Comparison of ENCODE assay signal across 1 cellular context in the genomic region with DNA sequence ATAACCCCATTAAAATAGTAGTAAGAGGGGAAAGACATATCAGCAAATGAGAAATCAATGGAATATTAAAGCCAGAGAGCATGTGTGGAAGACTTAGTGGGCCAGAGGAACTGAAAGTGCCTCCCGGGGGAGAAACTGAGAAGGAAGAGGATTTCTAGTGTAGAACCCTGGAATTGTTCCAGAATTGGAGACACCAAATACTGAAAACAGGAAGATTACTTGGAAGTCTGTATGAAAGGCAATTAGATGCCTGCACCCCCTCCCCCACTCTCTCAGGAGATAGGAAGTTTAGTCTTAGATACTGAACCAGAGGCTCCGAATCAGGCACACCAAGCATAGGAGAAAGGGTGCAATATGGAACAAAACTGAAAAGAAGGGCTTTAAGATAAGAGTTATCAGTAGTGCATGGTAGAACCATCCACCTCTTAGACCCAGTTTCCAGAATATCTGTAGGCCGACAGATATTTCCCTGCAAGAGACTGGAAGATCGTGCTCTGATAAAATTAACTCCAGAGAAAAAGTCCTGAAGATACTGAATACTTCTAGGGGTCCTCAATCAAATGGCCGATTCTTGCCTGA.
TF ChIP-seq lines count a peak whose summit lies in the region.

No MANE protein-coding gene starts in this region.

TF ChIP-seq in K562, 482 proteins besides CTCF, POLR2A, EP300 and RAD21 (continued from another document):
- TF ChIP-seq MTA2 (IDR thresholded peaks at IDR 0.05; ENCODE audit: low read depth): peak; percentile 94
